In genomic region chr10:73399054-73399453, GRCh38 we compare ENCODE assay signal across 29 cellular contexts.
"Had no signal": no experiment of that assay in that cellular context is flagged by ENCODE, and none has a peak within 500 bp of the region (broad histone marks: within the 10 kb centered on the region; RNA-seq: fewer than 3 reads in every experiment).

No MANE protein-coding gene starts in this region.

- H3K4me1 ChIP-seq: body of pancreas had no signal

- DNase-seq: activated CD4-positive, alpha-beta memory T cell treated with anti-CD3 and anti-CD28 coated beads, Interleukin-2, amount 10 ng/mL, durations not matched to agents 7 days and 5 days; activated CD4-positive, alpha-beta T cell treated with anti-CD3 and anti-CD28 coated beads for 1 hour; activated CD4-positive, alpha-beta T cell treated with anti-CD3 and anti-CD28 coated beads for 4 hours; activated CD4-positive, alpha-beta T cell treated with anti-CD3 and anti-CD28 coated beads, Interleukin-2, amount 10 ng/mL, durations not matched to agents 7 days and 5 days; activated CD4-positive, alpha-beta T cell treated with anti-CD3 and anti-CD28 coated beads, Interleukin-2, amount 50 U/mL, for 4 hours; activated CD8-positive, alpha-beta memory T cell treated with anti-CD3 and anti-CD28 coated beads, Interleukin-2, amount 50 U/mL, for 48 hours; activated effector memory CD4-positive, alpha-beta T cell treated with anti-CD3 and anti-CD28 coated beads, Interleukin-2, amount 50 U/mL, for 16 hours; activated naive CD4-positive, alpha-beta T cell treated with anti-CD3 and anti-CD28 coated beads for 36 hours; activated T-cell treated with anti-CD3 and anti-CD28 coated beads for 4 hours; activated T-cell treated with anti-CD3 and anti-CD28 coated beads, Interleukin-2, amount 50 U/mL, for 4 hours; amniotic stem cell; aorta; body of pancreas; caudate nucleus; cortex of kidney; dermis blood vessel endothelial cell; effector CD4-positive, alpha-beta T cell; effector memory CD8-positive, alpha-beta T cell; erythroblast; glutamatergic neuron; heart left ventricle; T-helper 1 cell; T-helper 2 cell had no signal

- H3K27ac ChIP-seq: body of pancreas, esophagus muscularis mucosa had no signal

- H3K4me3 ChIP-seq: body of pancreas, esophagus muscularis mucosa, heart left ventricle had no signal

- ATAC-seq: activated T-cell treated with anti-CD3 and anti-CD28 coated beads, Interleukin-2, amount 50 U/mL, for 4 hours; body of pancreas; effector memory CD8-positive, alpha-beta T cell had no signal

- H3K4me3 Mint-ChIP-seq: activated CD4-positive, alpha-beta memory T cell treated with anti-CD3 and anti-CD28 coated beads, Interleukin-2, amount 10 ng/mL, durations not matched to agents 7 days and 5 days; activated CD4-positive, alpha-beta T cell treated with anti-CD3 and anti-CD28 coated beads, Interleukin-2, amount 10 ng/mL, durations not matched to agents 7 days and 5 days; activated naive CD4-positive, alpha-beta T cell treated with anti-CD3 and anti-CD28 coated beads for 36 hours; activated naive CD8-positive, alpha-beta T cell; activated T-cell treated with anti-CD3 and anti-CD28 coated beads, Interleukin-2, amount 50 U/mL, for 4 hours; activated T-helper 1 cell treated with anti-CD3 and anti-CD28 coated beads, Interleukin-12 subunit alpha, Interleukin-12 subunit beta, Interleukin-2, Interleukin-4 antibody, amounts not matched to agents 30 ng/mL and 10 ng/mL and 1 ng/mL, durations not matched to agents 14 hours and 24 hours and 36 hours; effector memory CD8-positive, alpha-beta T cell had no signal

- H3K27me3 ChIP-seq: body of pancreas, esophagus muscularis mucosa, heart left ventricle had no signal

- H3K27me3 Mint-ChIP-seq: activated CD4-positive, alpha-beta memory T cell treated with anti-CD3 and anti-CD28 coated beads, Interleukin-2, amount 10 ng/mL, durations not matched to agents 7 days and 5 days; activated CD4-positive, alpha-beta T cell treated with anti-CD3 and anti-CD28 coated beads, Interleukin-2, amount 10 ng/mL, durations not matched to agents 7 days and 5 days; activated naive CD8-positive, alpha-beta T cell; effector memory CD8-positive, alpha-beta T cell had no signal

- H3K9me3 ChIP-seq: body of pancreas, esophagus muscularis mucosa, heart left ventricle had no signal

- H3K27ac Mint-ChIP-seq: activated CD4-positive, alpha-beta memory T cell treated with anti-CD3 and anti-CD28 coated beads, Interleukin-2, amount 10 ng/mL, durations not matched to agents 7 days and 5 days; activated CD4-positive, alpha-beta T cell treated with anti-CD3 and anti-CD28 coated beads, Interleukin-2, amount 10 ng/mL, durations not matched to agents 7 days and 5 days; activated naive CD4-positive, alpha-beta T cell treated with anti-CD3 and anti-CD28 coated beads for 36 hours; activated naive CD8-positive, alpha-beta T cell; activated T-helper 1 cell treated with anti-CD3 and anti-CD28 coated beads, Interleukin-12 subunit alpha, Interleukin-12 subunit beta, Interleukin-2, Interleukin-4 antibody, amounts not matched to agents 30 ng/mL and 10 ng/mL and 1 ng/mL, durations not matched to agents 14 hours and 24 hours and 36 hours; activated T-helper 2 cell treated with anti-CD3 and anti-CD28 coated beads, Interferon-gamma antibody, Interleukin-2, Interleukin-4, amounts not matched to agents 10 μg/mL and 5 μg/mL and 100 μg/mL, durations not matched to agents 14 hours and 24 hours and 36 hours; effector memory CD8-positive, alpha-beta T cell had no signal

- FAIRE-seq: colon, frontal cortex had no signal

- H3K9me3 Mint-ChIP-seq: activated CD4-positive, alpha-beta memory T cell treated with anti-CD3 and anti-CD28 coated beads, Interleukin-2, amount 10 ng/mL, durations not matched to agents 7 days and 5 days; activated CD4-positive, alpha-beta T cell treated with anti-CD3 and anti-CD28 coated beads, Interleukin-2, amount 10 ng/mL, durations not matched to agents 7 days and 5 days; activated naive CD4-positive, alpha-beta T cell treated with anti-CD3 and anti-CD28 coated beads for 36 hours; activated T-cell treated with anti-CD3 and anti-CD28 coated beads, Interleukin-2, amount 50 U/mL, for 4 hours; activated T-helper 1 cell treated with anti-CD3 and anti-CD28 coated beads, Interleukin-12 subunit alpha, Interleukin-12 subunit beta, Interleukin-2, Interleukin-4 antibody, amounts not matched to agents 30 ng/mL and 10 ng/mL and 1 ng/mL, durations not matched to agents 14 hours and 24 hours and 36 hours; activated T-helper 2 cell treated with anti-CD3 and anti-CD28 coated beads, Interferon-gamma antibody, Interleukin-2, Interleukin-4, amounts not matched to agents 10 μg/mL and 5 μg/mL and 100 μg/mL, durations not matched to agents 14 hours and 24 hours and 36 hours; effector memory CD8-positive, alpha-beta T cell had no signal

- H3K4me1 Mint-ChIP-seq: activated CD4-positive, alpha-beta T cell treated with anti-CD3 and anti-CD28 coated beads, Interleukin-2, amount 10 ng/mL, durations not matched to agents 7 days and 5 days had no signal
